Comparison of ENCODE assay signal across 8 cellular contexts in genomic region chr11:114399490-114399889, GRCh38. TPM values are rescaled to one million over a fixed set of nuclear protein-coding genes. Genes with fewer than 3 reads are reported as not detected.
DNase-seq lines count a peak whose midpoint lies in the region; ATAC-seq and TF ChIP-seq lines count a peak whose summit lies in the region.

No MANE protein-coding gene starts in this region.

- H3K4me3 ChIP-seq in body of pancreas (peak overlapping the region; percentile 18 to 49), lower leg skin (ENCODE audit: low read depth, poor library complexity, severe bottlenecking) (peak overlapping the region; percentile 89), upper lobe of left lung (peak overlapping the region; percentile 7 to 76 (median 60))

- intact Hi-C loops in body of pancreas (cut with DNase I) (no loop called here), lower leg skin (cut with DNase I; ENCODE audit: low total_unique reads) (no loop called here)

- 5 to 8% methylated on average over 7 of the region's 7 CpGs for WGBS in body of pancreas, 2 donors
- 19 to 24% methylated on average over 7 of the region's 7 CpGs for WGBS in lower leg skin, 2 donors
- WGBS in upper lobe of left lung, 2 donors, result 14 to 15% methylated on average over 7 of the region's 7 CpGs

- H3K36me3 ChIP-seq in body of pancreas (replicated peaks in 1 of 2; ENCODE audit: insufficient read depth in 1 of 2, low read depth in 2 of 2) (no peaks in the 10 kb centered on the region), upper lobe of left lung (peaks cover 0 to 5% (median 0%) of the 10 kb centered on the region in 4 donors)

- DNase-seq in activated T-cell treated with anti-CD3 and anti-CD28 coated beads, Interleukin-2, amount 50 U/mL, for 4 hours, result no peak
- DNase-seq in activated T-cell treated with anti-CD3 and anti-CD28 coated beads for 4 hours (no peak), body of pancreas (no peak), lower leg skin (ENCODE audit: low spot score in 2 of 2) (no peak), upper lobe of left lung (no peak), NCI-H1105 treated with DMSO at 0.1 percent for 48 hours (lab: John Stamatoyannopoulos, UW) (no peak), NCI-H446 treated with DMSO at 0.1 percent for 48 hours (lab: John Stamatoyannopoulos, UW) (no peak)

- H3K27me3 ChIP-seq in body of pancreas (no peaks in the 10 kb centered on the region), upper lobe of left lung (no peaks in the 10 kb centered on the region)

- H3K27me3 Mint-ChIP-seq in activated T-cell treated with anti-CD3 and anti-CD28 coated beads, Interleukin-2, amount 50 U/mL, for 4 hours (ENCODE audit: low read depth), result no peaks in the 10 kb centered on the region

- peak overlapping the region; percentile 96 for H3K4me3 Mint-ChIP-seq in activated T-cell treated with anti-CD3 and anti-CD28 coated beads, Interleukin-2, amount 50 U/mL, for 4 hours

- H3K9me3 ChIP-seq in body of pancreas (peaks cover 0 to 3% (median 0%) of the 10 kb centered on the region in 3 donors), upper lobe of left lung (no peaks in the 10 kb centered on the region)

- TF ChIP-seq EP300 in upper lobe of left lung (IDR thresholded peaks at IDR 0.05), result no peak

- H3K4me1 ChIP-seq in body of pancreas (peaks cover 31% of the 10 kb centered on the region), upper lobe of left lung (peaks cover 17 to 58% (median 38%) of the 10 kb centered on the region in 4 donors)

- peaks cover 43% of the 10 kb centered on the region for H3K4me1 Mint-ChIP-seq in activated T-cell treated with anti-CD3 and anti-CD28 coated beads, Interleukin-2, amount 50 U/mL, for 4 hours (ENCODE audit: low read depth)

- TF ChIP-seq POLR2A in body of pancreas (IDR thresholded peaks at IDR 0.05), result no peak
- no peak for TF ChIP-seq POLR2A in lower leg skin (IDR thresholded peaks at IDR 0.05)
- no peak for TF ChIP-seq POLR2A in upper lobe of left lung (IDR thresholded peaks at IDR 0.05)

- peaks cover 10% of the 10 kb centered on the region for H3K36me3 Mint-ChIP-seq in activated T-cell treated with anti-CD3 and anti-CD28 coated beads, Interleukin-2, amount 50 U/mL, for 4 hours (ENCODE audit: insufficient read depth)

- ATAC-seq in activated T-cell treated with anti-CD3 and anti-CD28 coated beads, Interleukin-2, amount 50 U/mL, for 4 hours, result no peak
- ATAC-seq in body of pancreas, result no peak
- no peak for ATAC-seq in upper lobe of left lung (ENCODE audit: low FRiP score in 2 of 2)
- no peak for ATAC-seq in GM21528 (IDR thresholded peaks at IDR 0.05; ENCODE audit: low FRiP score, unreplicated experiment)

- no peaks in the 10 kb centered on the region for H3K9me3 Mint-ChIP-seq in activated T-cell treated with anti-CD3 and anti-CD28 coated beads, Interleukin-2, amount 50 U/mL, for 4 hours

- no peak for TF ChIP-seq CTCF in body of pancreas (IDR thresholded peaks at IDR 0.05)
- TF ChIP-seq CTCF in lower leg skin (IDR thresholded peaks at IDR 0.05), result no peak
- no peak for TF ChIP-seq CTCF in upper lobe of left lung (IDR thresholded peaks at IDR 0.05)

- peak overlapping the region; percentile 96 to 99 (median 98) for H3K27ac ChIP-seq in body of pancreas
- H3K27ac ChIP-seq in upper lobe of left lung, result peak overlapping the region; percentile 97 to 99 (median 99)

RNA-seq across cellular contexts. Expression of gene C11orf71, which starts 0.8 kb away (rescaled TPM):
- total RNA-seq in activated T-cell treated with anti-CD3 and anti-CD28 coated beads, Interleukin-2, amount 50 U/mL, for 4 hours, result 1 to 10 TPM; 6.5 to 8.9 (median 8.2) TPM
- total RNA-seq in body of pancreas (1 to 10 TPM; 5.4 to 8.2 TPM), lower leg skin (10 to 100 TPM in 2 of 4 donors, 1 to 10 TPM in 2; 4.7 to 14.8 (median 11.1) TPM), upper lobe of left lung (10 to 100 TPM in 2 of 6 donors, 1 to 10 TPM in 4; 6.2 to 16.8 (median 8.3) TPM)

RNA-seq across cellular contexts. Expression of gene RBM7, which starts 1.0 kb away (rescaled TPM):
- 10 to 100 TPM; 27.5 to 33.0 (median 29.6) TPM for total RNA-seq in activated T-cell treated with anti-CD3 and anti-CD28 coated beads, Interleukin-2, amount 50 U/mL, for 4 hours
- total RNA-seq in body of pancreas (1 to 10 TPM; 7.6 to 9.6 TPM), lower leg skin (10 to 100 TPM; 11.7 to 19.6 (median 18.8) TPM), upper lobe of left lung (10 to 100 TPM in 4 of 6 donors, 1 to 10 TPM in 2; 2.2 to 35.2 (median 21.4) TPM)

RNA-seq across cellular contexts. Expression of gene REXO2, which starts 39.8 kb away (rescaled TPM):
- total RNA-seq in activated T-cell treated with anti-CD3 and anti-CD28 coated beads, Interleukin-2, amount 50 U/mL, for 4 hours, result 10 to 100 TPM; 62.5 to 68.4 (median 66.5) TPM
- total RNA-seq in body of pancreas (10 to 100 TPM; 92.1 to 95.9 TPM), lower leg skin (100 to 1,000 TPM in 3 of 4 donors, 10 to 100 TPM in 1; 78.4 to 114 (median 104) TPM), upper lobe of left lung (100 to 1,000 TPM in 3 of 6 donors, 10 to 100 TPM in 3; 41.8 to 150 (median 99.4) TPM)

Comparison
In these comparisons a context has a peak if more than half of its experiments do, and no peak if none do; other contexts are left out.
1. H3K4me3 ChIP-seq: peak in every context shown above with its lines; median percentile 89 in lower leg skin; 60 in upper lobe of left lung; 34 in body of pancreas.